Comparison of ENCODE assay signal across 15 cellular contexts in genomic region chr7:21910253-21910652, GRCh38.
"Had no signal": no experiment of that assay in that cellular context is flagged by ENCODE, and none has a peak within 500 bp of the region (broad histone marks: within the 10 kb centered on the region; RNA-seq: fewer than 3 reads in every experiment).

No MANE protein-coding gene starts in this region.

- H3K4me1 ChIP-seq: prostate gland had no signal

- H3K27ac ChIP-seq: coronary artery, parathyroid adenoma, prostate gland had no signal

- H3K36me3 ChIP-seq: prostate gland had no signal

- H3K27me3 ChIP-seq: sigmoid colon had no signal

- H3K27me3 Mint-ChIP-seq: naive B cell had no signal

- H3K79me2 ChIP-seq: parathyroid adenoma had no signal

- H3K4me3 Mint-ChIP-seq: naive B cell, nephron had no signal

- H3K9me3 ChIP-seq: prostate gland, sigmoid colon had no signal

- H3K4me3 ChIP-seq: coronary artery, prostate gland, sigmoid colon had no signal

- H3K27ac Mint-ChIP-seq: nephron had no signal

- H3K9me3 Mint-ChIP-seq: naive B cell, nephron had no signal

- DNase-seq: effector CD4-positive, alpha-beta T cell; foreskin melanocyte; mesendoderm; naive B cell; occipital lobe; retina; sigmoid colon; small intestine; stimulated activated CD4-positive, alpha-beta T cell treated with anti-CD3 and anti-CD28 coated beads, Interleukin-2, amount 100 ng/mL, for 48 hours; stimulated activated naive CD4-positive, alpha-beta T cell treated with Interleukin-2 at 50 U/mL for 16 hours; trophoblast cell had no signal

- H3K9ac ChIP-seq: parathyroid adenoma had no signal

- H2AFZ ChIP-seq: parathyroid adenoma had no signal
